29 cellular contexts compared by ENCODE assay signal in the genomic region with DNA sequence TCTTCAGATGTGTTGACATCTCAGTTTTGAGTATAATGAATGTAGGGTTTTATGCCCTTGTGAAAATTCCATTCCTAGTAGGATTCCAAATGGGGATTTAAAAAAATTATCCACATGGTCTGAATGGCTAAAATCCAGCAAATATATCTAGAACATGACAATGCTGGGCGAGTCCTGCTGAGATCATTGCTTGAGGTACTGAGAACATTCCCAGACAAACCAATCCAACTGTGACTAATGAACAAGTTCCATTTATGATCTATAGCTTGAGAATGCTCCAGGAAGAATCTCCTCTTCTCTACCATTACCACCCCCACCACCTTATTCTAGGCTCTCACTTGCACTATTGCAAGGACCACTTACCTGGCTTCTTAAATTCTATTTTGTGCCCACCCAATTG.
"Had no signal": no experiment of that assay in that cellular context is flagged by ENCODE, and none has a peak within 500 bp of the region (broad histone marks: within the 10 kb centered on the region; RNA-seq: fewer than 3 reads in every experiment).

No MANE protein-coding gene starts in this region.

- H3K36me3 Mint-ChIP-seq: activated CD4-positive, alpha-beta memory T cell treated with anti-CD3 and anti-CD28 coated beads for 36 hours; activated naive CD4-positive, alpha-beta T cell treated with anti-CD3 and anti-CD28 coated beads, Interleukin-2, amount 10 ng/mL, durations not matched to agents 7 days and 5 days; activated naive CD8-positive, alpha-beta T cell treated with anti-CD3 and anti-CD28 coated beads, Interleukin-2, amount 10 ng/mL, durations not matched to agents 7 days and 5 days; T-cell had no signal

- H3K4me1 Mint-ChIP-seq: activated B cell treated with CpG ODN at 0.5 μM for 24 hours; activated CD4-positive, alpha-beta T cell treated with anti-CD3 and anti-CD28 coated beads, Interleukin-2, amount 10 ng/mL, durations not matched to agents 7 days and 5 days; activated naive CD4-positive, alpha-beta T cell treated with anti-CD3 and anti-CD28 coated beads, Interleukin-2, amount 10 ng/mL, durations not matched to agents 7 days and 5 days; activated naive CD8-positive, alpha-beta T cell treated with anti-CD3 and anti-CD28 coated beads, Interleukin-2, amount 10 ng/mL, durations not matched to agents 7 days and 5 days; activated T-helper 17 cell treated with anti-CD3 and anti-CD28 coated beads, Interleukin-2, amount 50 U/mL, for 72 hours; T-cell had no signal

- H3K36me3 ChIP-seq: adrenal gland had no signal

- FAIRE-seq: RCC 7860, TTC549 had no signal

- H3K27me3 Mint-ChIP-seq: activated CD4-positive, alpha-beta memory T cell treated with anti-CD3 and anti-CD28 coated beads for 36 hours; activated CD4-positive, alpha-beta T cell treated with anti-CD3 and anti-CD28 coated beads, Interleukin-2, amount 10 ng/mL, durations not matched to agents 7 days and 5 days; activated naive CD4-positive, alpha-beta T cell treated with anti-CD3 and anti-CD28 coated beads, Interleukin-2, amount 10 ng/mL, durations not matched to agents 7 days and 5 days; activated naive CD8-positive, alpha-beta T cell treated with anti-CD3 and anti-CD28 coated beads, Interleukin-2, amount 10 ng/mL, durations not matched to agents 7 days and 5 days had no signal

- H3K27ac ChIP-seq: adrenal gland, body of pancreas, SK-N-MC had no signal

- H3K9me3 Mint-ChIP-seq: activated B cell treated with CpG ODN at 0.5 μM for 24 hours; activated CD4-positive, alpha-beta memory T cell treated with anti-CD3 and anti-CD28 coated beads for 36 hours; activated CD4-positive, alpha-beta T cell treated with anti-CD3 and anti-CD28 coated beads, Interleukin-2, amount 10 ng/mL, durations not matched to agents 7 days and 5 days; activated naive CD4-positive, alpha-beta T cell treated with anti-CD3 and anti-CD28 coated beads, Interleukin-2, amount 10 ng/mL, durations not matched to agents 7 days and 5 days; activated naive CD8-positive, alpha-beta T cell treated with anti-CD3 and anti-CD28 coated beads, Interleukin-2, amount 10 ng/mL, durations not matched to agents 7 days and 5 days; T-cell had no signal

- H3K4me3 ChIP-seq: adrenal gland, body of pancreas, SK-N-MC had no signal

- H3K27me3 ChIP-seq: body of pancreas had no signal

- H3K9me3 ChIP-seq: adrenal gland, body of pancreas had no signal

- H3K4me1 ChIP-seq: adrenal gland, body of pancreas had no signal

- ATAC-seq: activated T-helper 17 cell treated with anti-CD3 and anti-CD28 coated beads, Interleukin-2, amount 50 U/mL, for 72 hours; body of pancreas; Right ventricle myocardium inferior; T-cell had no signal

- DNase-seq: activated B cell treated with CpG ODN at 0.5 μM for 24 hours; activated CD4-positive, alpha-beta memory T cell treated with anti-CD3 and anti-CD28 coated beads for 36 hours; activated CD4-positive, alpha-beta T cell treated with anti-CD3 and anti-CD28 coated beads for 1 hour; activated CD4-positive, alpha-beta T cell treated with anti-CD3 and anti-CD28 coated beads, Interleukin-2, amount 10 ng/mL, durations not matched to agents 7 days and 5 days; activated CD8-positive, alpha-beta memory T cell treated with anti-CD3 and anti-CD28 coated beads for 24 hours; activated gamma-delta T cell; activated naive CD4-positive, alpha-beta T cell treated with anti-CD3 and anti-CD28 coated beads, Interleukin-2, amount 10 ng/mL, durations not matched to agents 7 days and 5 days; activated naive CD8-positive, alpha-beta T cell treated with anti-CD3 and anti-CD28 coated beads, Interleukin-2, amount 10 ng/mL, durations not matched to agents 7 days and 5 days; activated T-cell treated with anti-CD3 and anti-CD28 coated beads for 4 hours; activated T-cell treated with anti-CD3 and anti-CD28 coated beads, Interleukin-2, amount 50 U/mL, for 48 hours; adrenal gland; aorta; body of pancreas; Karpas-422; NCI-H1105 treated with DMSO at 0.1 percent for 48 hours; NCI-H1436 treated with DMSO at 0.1 percent for 48 hours; NCI-H187; NCI-H2081; NCI-H510A treated with DMSO at 0.1 percent for 48 hours; NCI-H69; NK-92 treated with Interleukin-12 subunit alpha and Interleukin-12 subunit beta, amount 100 ng/mL, for 24 hours; T-cell; T-helper 2 cell; T1000 had no signal

- H3K27ac Mint-ChIP-seq: activated B cell treated with CpG ODN at 0.5 μM for 24 hours; activated CD4-positive, alpha-beta memory T cell treated with anti-CD3 and anti-CD28 coated beads for 36 hours; activated CD4-positive, alpha-beta T cell treated with anti-CD3 and anti-CD28 coated beads, Interleukin-2, amount 10 ng/mL, durations not matched to agents 7 days and 5 days; activated naive CD4-positive, alpha-beta T cell treated with anti-CD3 and anti-CD28 coated beads, Interleukin-2, amount 10 ng/mL, durations not matched to agents 7 days and 5 days; activated naive CD8-positive, alpha-beta T cell treated with anti-CD3 and anti-CD28 coated beads, Interleukin-2, amount 10 ng/mL, durations not matched to agents 7 days and 5 days; activated T-helper 17 cell treated with anti-CD3 and anti-CD28 coated beads, Interleukin-2, amount 50 U/mL, for 72 hours; T-cell had no signal

- H3K4me3 Mint-ChIP-seq: activated B cell treated with CpG ODN at 0.5 μM for 24 hours; activated CD4-positive, alpha-beta memory T cell treated with anti-CD3 and anti-CD28 coated beads for 36 hours; activated CD4-positive, alpha-beta T cell treated with anti-CD3 and anti-CD28 coated beads, Interleukin-2, amount 10 ng/mL, durations not matched to agents 7 days and 5 days; activated naive CD4-positive, alpha-beta T cell treated with anti-CD3 and anti-CD28 coated beads, Interleukin-2, amount 10 ng/mL, durations not matched to agents 7 days and 5 days; activated naive CD8-positive, alpha-beta T cell treated with anti-CD3 and anti-CD28 coated beads, Interleukin-2, amount 10 ng/mL, durations not matched to agents 7 days and 5 days; activated T-helper 17 cell treated with anti-CD3 and anti-CD28 coated beads, Interleukin-2, amount 50 U/mL, for 72 hours; T-cell had no signal
